8 cellular contexts compared by ENCODE assay signal in the genomic region with DNA sequence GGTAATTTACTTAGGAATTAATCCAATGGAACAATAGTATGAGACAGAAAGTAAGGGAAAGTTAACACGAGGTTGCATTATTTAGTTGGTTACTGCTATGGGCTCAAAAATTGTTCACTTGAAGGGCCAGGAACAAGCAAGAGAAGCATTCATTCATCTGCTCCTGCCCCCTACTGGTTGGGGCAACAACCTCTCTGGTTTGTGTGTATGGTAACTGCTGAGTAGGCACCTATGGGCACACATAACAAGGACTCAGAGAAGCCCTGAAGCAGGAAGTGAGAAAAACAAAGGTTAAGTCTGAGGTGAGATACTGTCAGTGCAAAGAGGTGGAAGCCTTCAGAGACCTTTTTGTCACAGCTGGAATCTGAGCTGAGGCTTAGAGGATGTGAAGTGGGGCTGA. TPM values are rescaled to one million over a fixed set of nuclear protein-coding genes. Genes with fewer than 3 reads are reported as not detected.
DNase-seq lines count a peak whose midpoint lies in the region; ATAC-seq and TF ChIP-seq lines count a peak whose summit lies in the region.

No MANE protein-coding gene starts in this region.

- no peaks in the 10 kb centered on the region for H3K9me3 Mint-ChIP-seq in activated T-helper 2 cell treated with anti-CD3 and anti-CD28 coated beads, Interferon-gamma antibody, Interleukin-2, Interleukin-4, amounts not matched to agents 10 μg/mL and 5 μg/mL and 100 μg/mL, durations not matched to agents 14 hours and 24 hours and 36 hours

- peaks cover 9% of the 10 kb centered on the region for H3K4me1 Mint-ChIP-seq in activated T-helper 2 cell treated with anti-CD3 and anti-CD28 coated beads, Interferon-gamma antibody, Interleukin-2, Interleukin-4, amounts not matched to agents 10 μg/mL and 5 μg/mL and 100 μg/mL, durations not matched to agents 14 hours and 24 hours and 36 hours (ENCODE audit: low read depth)

- H3K27ac Mint-ChIP-seq in activated T-helper 2 cell treated with anti-CD3 and anti-CD28 coated beads, Interferon-gamma antibody, Interleukin-2, Interleukin-4, amounts not matched to agents 10 μg/mL and 5 μg/mL and 100 μg/mL, durations not matched to agents 14 hours and 24 hours and 36 hours: no peak overlapping the region

- intact Hi-C loops in activated T-helper 2 cell treated with anti-CD3 and anti-CD28 coated beads, Interferon-gamma antibody, Interleukin-2, Interleukin-4, amounts not matched to agents 10 μg/mL and 5 μg/mL and 100 μg/mL, durations not matched to agents 14 hours and 24 hours and 36 hours (cut with micrococcal nuclease): loop anchor here (5.0 kb wide), 1 partner anchor 303 kb away; no protein-coding TSS in a partner anchor

- H3K4me3 Mint-ChIP-seq in activated T-helper 2 cell treated with anti-CD3 and anti-CD28 coated beads, Interferon-gamma antibody, Interleukin-2, Interleukin-4, amounts not matched to agents 10 μg/mL and 5 μg/mL and 100 μg/mL, durations not matched to agents 14 hours and 24 hours and 36 hours (ENCODE audit: low read depth): no peak overlapping the region

- TF ChIP-seq CTCF in AG09319 (IDR thresholded peaks at IDR 0.05; ENCODE audit: low read depth, low read length): peak; percentile 14
- peak; percentile 56 for TF ChIP-seq CTCF in GM13977 (IDR thresholded peaks at IDR 0.05; ENCODE audit: extremely low read depth, insufficient read depth, missing control alignments)

- peak; percentile 63 for ATAC-seq in HG03432 (IDR thresholded peaks at IDR 0.05; ENCODE audit: unreplicated experiment)

- in situ Hi-C loops in GM13977 (cut with MboI; ENCODE audit: low pct_unique_long_range_greater_than_20kb, low sequenced_read_pairs, unreplicated experiment): loop anchor here (10.0 kb wide), 2 partner anchors 165 to 255 kb away; no protein-coding TSS in a partner anchor

- no peaks in the 10 kb centered on the region for H3K36me3 Mint-ChIP-seq in activated T-helper 2 cell treated with anti-CD3 and anti-CD28 coated beads, Interferon-gamma antibody, Interleukin-2, Interleukin-4, amounts not matched to agents 10 μg/mL and 5 μg/mL and 100 μg/mL, durations not matched to agents 14 hours and 24 hours and 36 hours (ENCODE audit: low read depth)

- no peak for DNase-seq in AG09319 (ENCODE audit: extremely low read depth, low read depth)
- peak; percentile 32 for DNase-seq in GM13977 (ENCODE audit: low spot score)
- peak; percentile 38 for DNase-seq in activated T-helper 2 cell treated with anti-CD3 and anti-CD28 coated beads, Interferon-gamma antibody, Interleukin-2, Interleukin-4, amounts not matched to agents 10 μg/mL and 5 μg/mL and 100 μg/mL, durations not matched to agents 14 hours and 24 hours and 36 hours (ENCODE audit: low spot score)
- DNase-seq in myocyte (ENCODE audit: low read depth): peak; percentile 6
- DNase-seq in T-helper 9 cell: no peak
- no peak for DNase-seq in NCI-H524 treated with DMSO at 0.1 percent for 48 hours (lab: John Stamatoyannopoulos, UW)
- no peak for DNase-seq in pons (ENCODE audit: low spot score)

- peaks cover 13% of the 10 kb centered on the region for H3K27me3 Mint-ChIP-seq in activated T-helper 2 cell treated with anti-CD3 and anti-CD28 coated beads, Interferon-gamma antibody, Interleukin-2, Interleukin-4, amounts not matched to agents 10 μg/mL and 5 μg/mL and 100 μg/mL, durations not matched to agents 14 hours and 24 hours and 36 hours (ENCODE audit: low read depth)

RNA-seq across cellular contexts. Expression of gene RANBP6, which starts 34.4 kb away (rescaled TPM):
- total RNA-seq in activated T-helper 2 cell treated with anti-CD3 and anti-CD28 coated beads, Interferon-gamma antibody, Interleukin-2, Interleukin-4, amounts not matched to agents 10 μg/mL and 5 μg/mL and 100 μg/mL, durations not matched to agents 14 hours and 24 hours and 36 hours: 20.1 and 21.1 TPM in 2 replicates
- total RNA-seq in myocyte: 38.3 and 42.0 TPM in 2 replicates
- polyA plus RNA-seq in myocyte (2012): 7.4 TPM

Comparison
In these comparisons a context has a peak if more than half of its experiments do, and no peak if none do; other contexts are left out.
1. DNase-seq: peak in GM13977 (single experiment), activated T-helper 2 cell treated with anti-CD3 and anti-CD28 coated beads, Interferon-gamma antibody, Interleukin-2, Interleukin-4, amounts not matched to agents 10 μg/mL and 5 μg/mL and 100 μg/mL, durations not matched to agents 14 hours and 24 hours and 36 hours (single experiment) and myocyte (single experiment); none in AG09319 (single experiment), T-helper 9 cell (single experiment), NCI-H524 treated with DMSO at 0.1 percent for 48 hours (single experiment) and pons (single experiment).